ENCODE assay signal across 8 cellular contexts in genomic region chr15:95581595-95581994, GRCh38.
"Had no signal": no experiment of that assay in that cellular context is flagged by ENCODE, and none has a peak within 500 bp of the region (broad histone marks: within the 10 kb centered on the region; RNA-seq: fewer than 3 reads in every experiment).

No MANE protein-coding gene starts in this region.

- FAIRE-seq: HepG2, HTR-8/SVneo, K562 had no signal

- H3K4me3 Mint-ChIP-seq: IgD-negative memory B cell had no signal

- DNase-seq: IMR-90, KBM-7, KG1 had no signal

- H3K4me1 Mint-ChIP-seq: IgD-negative memory B cell had no signal

- H3K27ac ChIP-seq: HL-60 had no signal

- H3K4me3 ChIP-seq: K562 had no signal

- H3K27me3 Mint-ChIP-seq: IgD-negative memory B cell had no signal

- H3K27ac Mint-ChIP-seq: IgD-negative memory B cell had no signal

- ATAC-seq: HepG2, K562 had no signal
